Comparison of ENCODE assay signal across 1 cellular context in genomic region chr2:169860149-169860548, GRCh38.
TF ChIP-seq lines count a peak whose summit lies in the region.

No MANE protein-coding gene starts in this region.

TF ChIP-seq in HEK293, 187 proteins besides CTCF, POLR2A, EP300 and RAD21 (continued from another document):
- TF ChIP-seq, protein P1, sequence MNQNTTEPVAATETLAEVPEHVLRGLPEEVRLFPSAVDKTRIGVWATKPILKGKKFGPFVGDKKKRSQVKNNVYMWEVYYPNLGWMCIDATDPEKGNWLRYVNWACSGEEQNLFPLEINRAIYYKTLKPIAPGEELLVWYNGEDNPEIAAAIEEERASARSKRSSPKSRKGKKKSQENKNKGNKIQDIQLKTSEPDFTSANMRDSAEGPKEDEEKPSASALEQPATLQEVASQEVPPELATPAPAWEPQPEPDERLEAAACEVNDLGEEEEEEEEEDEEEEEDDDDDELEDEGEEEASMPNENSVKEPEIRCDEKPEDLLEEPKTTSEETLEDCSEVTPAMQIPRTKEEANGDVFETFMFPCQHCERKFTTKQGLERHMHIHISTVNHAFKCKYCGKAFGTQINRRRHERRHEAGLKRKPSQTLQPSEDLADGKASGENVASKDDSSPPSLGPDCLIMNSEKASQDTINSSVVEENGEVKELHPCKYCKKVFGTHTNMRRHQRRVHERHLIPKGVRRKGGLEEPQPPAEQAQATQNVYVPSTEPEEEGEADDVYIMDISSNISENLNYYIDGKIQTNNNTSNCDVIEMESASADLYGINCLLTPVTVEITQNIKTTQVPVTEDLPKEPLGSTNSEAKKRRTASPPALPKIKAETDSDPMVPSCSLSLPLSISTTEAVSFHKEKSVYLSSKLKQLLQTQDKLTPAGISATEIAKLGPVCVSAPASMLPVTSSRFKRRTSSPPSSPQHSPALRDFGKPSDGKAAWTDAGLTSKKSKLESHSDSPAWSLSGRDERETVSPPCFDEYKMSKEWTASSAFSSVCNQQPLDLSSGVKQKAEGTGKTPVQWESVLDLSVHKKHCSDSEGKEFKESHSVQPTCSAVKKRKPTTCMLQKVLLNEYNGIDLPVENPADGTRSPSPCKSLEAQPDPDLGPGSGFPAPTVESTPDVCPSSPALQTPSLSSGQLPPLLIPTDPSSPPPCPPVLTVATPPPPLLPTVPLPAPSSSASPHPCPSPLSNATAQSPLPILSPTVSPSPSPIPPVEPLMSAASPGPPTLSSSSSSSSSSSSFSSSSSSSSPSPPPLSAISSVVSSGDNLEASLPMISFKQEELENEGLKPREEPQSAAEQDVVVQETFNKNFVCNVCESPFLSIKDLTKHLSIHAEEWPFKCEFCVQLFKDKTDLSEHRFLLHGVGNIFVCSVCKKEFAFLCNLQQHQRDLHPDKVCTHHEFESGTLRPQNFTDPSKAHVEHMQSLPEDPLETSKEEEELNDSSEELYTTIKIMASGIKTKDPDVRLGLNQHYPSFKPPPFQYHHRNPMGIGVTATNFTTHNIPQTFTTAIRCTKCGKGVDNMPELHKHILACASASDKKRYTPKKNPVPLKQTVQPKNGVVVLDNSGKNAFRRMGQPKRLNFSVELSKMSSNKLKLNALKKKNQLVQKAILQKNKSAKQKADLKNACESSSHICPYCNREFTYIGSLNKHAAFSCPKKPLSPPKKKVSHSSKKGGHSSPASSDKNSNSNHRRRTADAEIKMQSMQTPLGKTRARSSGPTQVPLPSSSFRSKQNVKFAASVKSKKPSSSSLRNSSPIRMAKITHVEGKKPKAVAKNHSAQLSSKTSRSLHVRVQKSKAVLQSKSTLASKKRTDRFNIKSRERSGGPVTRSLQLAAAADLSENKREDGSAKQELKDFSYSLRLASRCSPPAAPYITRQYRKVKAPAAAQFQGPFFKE (tag by site-specific recombination; IDR thresholded peaks at IDR 0.05; ENCODE audit: borderline replicate concordance), result no peak
- TF ChIP-seq ZNF600 (tag by site-specific recombination; IDR thresholded peaks at IDR 0.05) (peak; percentile 20; the same call in 1 of the 2 replicates), ZBTB10 (tag by site-specific recombination; IDR thresholded peaks at IDR 0.05) (no peak), ZNF391 (tag by site-specific recombination; IDR thresholded peaks at IDR 0.05; ENCODE audit: borderline replicate concordance, low read depth) (no peak), ZNF777 (tag by site-specific recombination; IDR thresholded peaks at IDR 0.05; ENCODE audit: borderline replicate concordance) (no peak)
- TF ChIP-seq, protein P2, sequence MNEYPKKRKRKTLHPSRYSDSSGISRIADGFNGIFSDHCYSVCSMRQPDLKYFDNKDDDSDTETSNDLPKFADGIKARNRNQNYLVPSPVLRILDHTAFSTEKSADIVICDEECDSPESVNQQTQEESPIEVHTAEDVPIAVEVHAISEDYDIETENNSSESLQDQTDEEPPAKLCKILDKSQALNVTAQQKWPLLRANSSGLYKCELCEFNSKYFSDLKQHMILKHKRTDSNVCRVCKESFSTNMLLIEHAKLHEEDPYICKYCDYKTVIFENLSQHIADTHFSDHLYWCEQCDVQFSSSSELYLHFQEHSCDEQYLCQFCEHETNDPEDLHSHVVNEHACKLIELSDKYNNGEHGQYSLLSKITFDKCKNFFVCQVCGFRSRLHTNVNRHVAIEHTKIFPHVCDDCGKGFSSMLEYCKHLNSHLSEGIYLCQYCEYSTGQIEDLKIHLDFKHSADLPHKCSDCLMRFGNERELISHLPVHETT (tag by site-specific recombination; IDR thresholded peaks at IDR 0.05), result no peak
- TF ChIP-seq, protein P3, sequence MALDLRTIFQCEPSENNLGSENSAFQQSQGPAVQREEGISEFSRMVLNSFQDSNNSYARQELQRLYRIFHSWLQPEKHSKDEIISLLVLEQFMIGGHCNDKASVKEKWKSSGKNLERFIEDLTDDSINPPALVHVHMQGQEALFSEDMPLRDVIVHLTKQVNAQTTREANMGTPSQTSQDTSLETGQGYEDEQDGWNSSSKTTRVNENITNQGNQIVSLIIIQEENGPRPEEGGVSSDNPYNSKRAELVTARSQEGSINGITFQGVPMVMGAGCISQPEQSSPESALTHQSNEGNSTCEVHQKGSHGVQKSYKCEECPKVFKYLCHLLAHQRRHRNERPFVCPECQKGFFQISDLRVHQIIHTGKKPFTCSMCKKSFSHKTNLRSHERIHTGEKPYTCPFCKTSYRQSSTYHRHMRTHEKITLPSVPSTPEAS (tag by site-specific recombination; IDR thresholded peaks at IDR 0.05), result no peak
